ENCODE assay signal across 27 cellular contexts in the genomic region with DNA sequence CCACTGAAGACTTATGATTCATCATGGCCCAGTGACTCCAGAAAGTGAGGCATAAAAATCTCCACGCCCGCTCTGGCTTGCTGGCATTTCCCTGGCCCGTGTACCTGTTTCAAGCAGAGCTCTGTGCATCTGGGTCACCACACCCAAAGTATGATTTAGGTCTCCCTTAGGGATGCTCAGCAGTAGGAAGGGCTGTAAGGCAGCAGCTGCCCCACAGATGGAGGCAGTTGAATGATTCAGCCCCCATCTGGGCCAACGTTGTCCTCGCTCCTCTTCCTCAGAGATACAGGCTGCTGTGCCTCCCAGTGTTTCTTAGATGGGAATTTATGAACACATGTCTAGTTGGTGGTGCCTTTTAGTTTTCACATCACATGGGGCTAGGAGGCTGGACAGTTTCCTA. TPM values are rescaled to one million over a fixed set of nuclear protein-coding genes. Genes with fewer than 3 reads are reported as not detected.
"Had no signal": no experiment of that assay in that cellular context is flagged by ENCODE, and none has a peak within 500 bp of the region (broad histone marks: within the 10 kb centered on the region; RNA-seq: fewer than 3 reads in every experiment).

No MANE protein-coding gene starts in this region.

- H3K4me1 ChIP-seq: esophagus squamous epithelium, heart left ventricle had no signal

- ATAC-seq: activated CD4-positive, CD25-positive, alpha-beta regulatory T cell treated with anti-CD3 and anti-CD28 coated beads, Interleukin-2, amount 50 U/mL, for 24 hours; activated CD8-positive, alpha-beta T cell treated with anti-CD3 and anti-CD28 coated beads for 36 hours; activated T-cell treated with anti-CD3 and anti-CD28 coated beads, Interleukin-2, amount 50 U/mL, for 4 hours; activated T-helper 17 cell treated with anti-CD3 and anti-CD28 coated beads, Interleukin-2, amount 50 U/mL, for 72 hours; heart left ventricle; T-helper 17 cell had no signal

- H3K27ac ChIP-seq: brain microvascular endothelial cell, coronary artery, dorsolateral prefrontal cortex, esophagus squamous epithelium, heart left ventricle, WERI-Rb-1 had no signal

- H3K36me3 ChIP-seq: brain microvascular endothelial cell, esophagus squamous epithelium, heart left ventricle, WERI-Rb-1 had no signal

- DNase-seq: activated B cell treated with CpG ODN at 0.5 μM for 24 hours; activated CD4-positive, alpha-beta T cell treated with anti-CD3 and anti-CD28 coated beads for 48 hours; activated CD4-positive, alpha-beta T cell treated with anti-CD3 and anti-CD28 coated beads, Interleukin-2, amount 50 U/mL, for 1 hour; activated CD4-positive, alpha-beta T cell treated with anti-CD3 and anti-CD28 coated beads, Interleukin-2, amount 50 U/mL, for 48 hours; activated CD8-positive, alpha-beta memory T cell treated with anti-CD3 and anti-CD28 coated beads for 24 hours; activated CD8-positive, alpha-beta T cell treated with anti-CD3 and anti-CD28 coated beads for 36 hours; activated effector memory CD4-positive, alpha-beta T cell treated with Interleukin-2 at 50 U/mL for 16 hours; activated gamma-delta T cell treated with Interleukin-2 at 50 U/mL for 16 hours; activated naive CD4-positive, alpha-beta T cell treated with anti-CD3 and anti-CD28 coated beads, Interleukin-2, amount 50 U/mL, for 16 hours; activated naive CD4-positive, alpha-beta T cell treated with Interleukin-2 at 50 U/mL for 16 hours; activated T-cell treated with anti-CD3 and anti-CD28 coated beads, Interleukin-2, amount 50 U/mL, for 4 hours; amniotic stem cell; anterior cingulate cortex; brain microvascular endothelial cell; dorsolateral prefrontal cortex; effector memory CD4-positive, alpha-beta T cell; endodermal cell; esophagus squamous epithelium; foreskin fibroblast; T-helper 17 cell; T1000; WERI-Rb-1 had no signal

- H3K4me3 ChIP-seq: coronary artery, dorsolateral prefrontal cortex, esophagus squamous epithelium, heart left ventricle had no signal

- H3K9me3 ChIP-seq: esophagus squamous epithelium, heart left ventricle had no signal

- H3K27me3 ChIP-seq: brain microvascular endothelial cell, dorsolateral prefrontal cortex, esophagus squamous epithelium, heart left ventricle had no signal

RNA-seq across cellular contexts. Expression of gene GPR83, which starts 21.6 kb away (rescaled TPM):
- total RNA-seq: cardiac septum, esophagus squamous epithelium had no signal
